Comparison of ENCODE assay signal across 11 cellular contexts in genomic region chr1:158329807-158330206, GRCh38. TPM values are rescaled to one million over a fixed set of nuclear protein-coding genes. Genes with fewer than 3 reads are reported as not detected.
DNase-seq lines count a peak whose midpoint lies in the region; ATAC-seq and TF ChIP-seq lines count a peak whose summit lies in the region.
"Had no signal": no experiment of that assay in that cellular context is flagged by ENCODE, and none has a peak within 500 bp of the region (broad histone marks: within the 10 kb centered on the region; RNA-seq: fewer than 3 reads in every experiment).

No MANE protein-coding gene starts in this region.

- no peaks in the 10 kb centered on the region for H3K36me3 ChIP-seq in ascending aorta

- intact Hi-C loops in ascending aorta (cut with DNase I), result no loop called here

- H3K27ac ChIP-seq in ascending aorta, result no peak overlapping the region
- H3K27ac ChIP-seq: psoas muscle had no signal

- no peak overlapping the region for H3K4me3 ChIP-seq in GM12865 (ENCODE audit: low read depth, low read length)
- no peak overlapping the region for H3K4me3 ChIP-seq in epithelial cell of esophagus (ENCODE audit: low read length)
- H3K4me3 ChIP-seq in ascending aorta, result no peak overlapping the region
- H3K4me3 ChIP-seq: psoas muscle had no signal

- no peak for ATAC-seq in HG02763 (IDR thresholded peaks at IDR 0.05; ENCODE audit: unreplicated experiment)
- ATAC-seq: psoas muscle had no signal

- H3K4me1 ChIP-seq in ascending aorta, result no peaks in the 10 kb centered on the region
- H3K4me1 ChIP-seq: psoas muscle had no signal

- TF ChIP-seq CTCF in GM12865 (IDR thresholded peaks at IDR 0.05; ENCODE audit: insufficient read depth, low read depth, low read length, missing control alignments) (peak; percentile 43), epithelial cell of esophagus (IDR thresholded peaks at IDR 0.05; ENCODE audit: insufficient read depth, low read depth, low read length, missing control alignments) (peak; percentile 35), ascending aorta (IDR thresholded peaks at IDR 0.05) (no peak)

- peaks cover 0 to 3% of the 10 kb centered on the region in 2 donors for H3K9me3 ChIP-seq in ascending aorta

- DNase-seq in AML-193 (lab: John Stamatoyannopoulos, UW), result peak; percentile 13 to 32
- DNase-seq in GM12865 (ENCODE audit: low read depth), result peak; percentile 22
- peak; percentile 5 for DNase-seq in NCI-H69 (lab: John Stamatoyannopoulos, UW)
- peak; percentile 25 for DNase-seq in epithelial cell of esophagus (ENCODE audit: low read depth)
- no peak for DNase-seq in ascending aorta (ENCODE audit: low spot score in 2 of 2)
- DNase-seq in activated naive CD4-positive, alpha-beta T cell (lab: John Stamatoyannopoulos, UW), result no peak
- no peak for DNase-seq in effector CD8-positive, alpha-beta T cell (lab: John Stamatoyannopoulos, UW)
- DNase-seq: activated CD8-positive, alpha-beta memory T cell treated with anti-CD3 and anti-CD28 coated beads, Interleukin-2, amount 50 U/mL, for 4 hours; GF-D8; psoas muscle had no signal

- H3K27me3 ChIP-seq in ascending aorta, result no peaks in the 10 kb centered on the region

RNA-seq across cellular contexts. Expression of gene CD1B, which starts 1.5 kb away (rescaled TPM):
- not detected for total RNA-seq in ascending aorta
- total RNA-seq: psoas muscle had no signal

RNA-seq across cellular contexts. Expression of gene CD1E, which starts 23.9 kb away (rescaled TPM):
- total RNA-seq in ascending aorta, result not detected
- total RNA-seq: psoas muscle had no signal

RNA-seq across cellular contexts. Expression of gene CD1C, which starts 40.1 kb away (rescaled TPM):
- not detected for total RNA-seq in ascending aorta

Comparison
In these comparisons a context has a peak if more than half of its experiments do, and no peak if none do; other contexts are left out.
1. DNase-seq: peak in AML-193 (2 of 2), GM12865 (single experiment), NCI-H69 (single experiment) and epithelial cell of esophagus (single experiment); none in ascending aorta (0 of 2), activated naive CD4-positive, alpha-beta T cell (0 of 4) and effector CD8-positive, alpha-beta T cell (single experiment).
2. CTCF ChIP-seq: peak in GM12865 (single experiment) and epithelial cell of esophagus (single experiment); none in ascending aorta (0 of 3).